Comparison of ENCODE assay signal across 8 cellular contexts in genomic region chrX:100928660-100929613, GRCh38. TPM values are rescaled to one million over a fixed set of nuclear protein-coding genes. Genes with fewer than 3 reads are reported as not detected.
DNase-seq lines count a peak whose midpoint lies in the region; ATAC-seq and TF ChIP-seq lines count a peak whose summit lies in the region.

Gene XKRX (minus strand): TSS chrX:100928917. CDS start chrX:100928304, 613 bp downstream.

- H3K27me3 ChIP-seq in right atrium auricular region, result no peaks in the 10 kb centered on the region
- no peaks in the 10 kb centered on the region for H3K27me3 ChIP-seq in SK-N-SH (ENCODE audit: insufficient read depth)
- no peaks in the 10 kb centered on the region for H3K27me3 ChIP-seq in body of pancreas

- no peaks in the 10 kb centered on the region for H4K20me1 ChIP-seq in SK-N-SH (ENCODE audit: insufficient read depth)

- no peaks in the 10 kb centered on the region for H3K9me3 ChIP-seq in right atrium auricular region
- no peaks in the 10 kb centered on the region for H3K9me3 ChIP-seq in SK-N-SH
- H3K9me3 ChIP-seq in body of pancreas, result no peaks in the 10 kb centered on the region

- H3K4me3 ChIP-seq in right atrium auricular region, result peak within 1 kb of the TSS in 1 of 2 donors; percentile 37
- H3K4me3 ChIP-seq in SK-N-SH (ENCODE audit: low read depth in 2 of 2, low read length in 1 of 2), result peak within 1 kb of the TSS in 1 of 2 experiments; percentile 38; a peak in 2 of 4 replicates
- H3K4me3 ChIP-seq in body of pancreas, result no peak within 1 kb of the TSS

- no peaks in the 10 kb centered on the region for H3K9me2 ChIP-seq in SK-N-SH

- TF ChIP-seq EP300 in SK-N-SH (IDR thresholded peaks at IDR 0.05; ENCODE audit: borderline replicate concordance in 1 of 2, low read depth in 1 of 2, low read length in 1 of 2), result no peak

- no peaks in the 10 kb centered on the region for H3K36me3 ChIP-seq in right atrium auricular region
- H3K36me3 ChIP-seq in SK-N-SH (replicated peaks in 1 of 2; ENCODE audit: control insufficient read depth in 1 of 2, insufficient read depth in 2 of 2, low read length in 1 of 2), result no peaks in the 10 kb centered on the region
- H3K36me3 ChIP-seq in body of pancreas (replicated peaks in 1 of 2; ENCODE audit: insufficient read depth in 1 of 2, low read depth in 2 of 2), result no peaks in the 10 kb centered on the region

- no peak within 1 kb of the TSS for H2AFZ ChIP-seq in SK-N-SH (ENCODE audit: low read depth)

- 6% methylated on average over 36 of the region's 51 CpGs for WGBS in SK-N-SH (ENCODE audit: low lambda C conversion rate)
- WGBS in body of pancreas, 2 donors, result 0% methylated on average over 31 of the region's 51 CpGs; no CpG with 5 or more reads in 1 of the 2 donors

- no peak within 1 kb of the TSS for H3K9ac ChIP-seq in SK-N-SH

- H3K4me1 ChIP-seq in right atrium auricular region (peaks cover 0 to 10% of the 10 kb centered on the region in 2 donors), SK-N-SH (ENCODE audit: control insufficient read depth in 1 of 2, insufficient read depth in 2 of 2, low read depth in 1 of 2, low read length in 1 of 2) (peaks cover 0 to 2% of the 10 kb centered on the region in 2 experiments; a peak in 1 of 4 replicates), body of pancreas (peaks cover 13% of the 10 kb centered on the region)

- peak; percentile 50 for DNase-seq in Right ventricle myocardium superior
- DNase-seq in right atrium auricular region (ENCODE audit: low spot score), result no peak
- peak; percentile 53 for DNase-seq in SK-N-SH
- DNase-seq in body of pancreas, result peak; percentile 13 to 56 (median 25)
- DNase-seq in left colon, result peak; percentile 73 to 76
- DNase-seq in stimulated activated CD4-positive, alpha-beta T cell treated with anti-CD3 and anti-CD28 coated beads, TNF-alpha, amount 100 ng/mL, for 1 hour (ENCODE audit: low read depth in 3 of 3, low spot score in 1 of 3), result peak in 2 of 3 donors; percentile 2 to 5
- no peak for DNase-seq in NCI-H446 treated with DMSO at 0.1 percent for 48 hours (lab: John Stamatoyannopoulos, UW)

- H3K27ac ChIP-seq in right atrium auricular region (no peak within 1 kb of the TSS), SK-N-SH (ENCODE audit: low read depth in 2 of 2, low read length in 1 of 2) (no peak within 1 kb of the TSS), body of pancreas (no peak within 1 kb of the TSS)

- ATAC-seq in Right ventricle myocardium superior (ENCODE audit: poor library complexity), result no peak
- peak; percentile 64 for ATAC-seq in HG03432 (IDR thresholded peaks at IDR 0.05; ENCODE audit: unreplicated experiment)
- no peak for ATAC-seq in body of pancreas
- ATAC-seq in left colon, result peak; percentile 89

- H3K79me2 ChIP-seq in SK-N-SH (ENCODE audit: insufficient read depth), result no peaks in the 10 kb centered on the region

- H3K4me2 ChIP-seq in SK-N-SH, result peak within 1 kb of the TSS; percentile 66

- TF ChIP-seq RAD21 in SK-N-SH (IDR thresholded peaks at IDR 0.05; ENCODE audit: low read length), result no peak

- no peaks in the 10 kb centered on the region for H3F3A ChIP-seq in SK-N-SH (replicated peaks; ENCODE audit: insufficient read depth)

- CTCF ChIA-PET in SK-N-SH (lab: Yijun Ruan, JAX), result no interaction called here

- POLR2A ChIA-PET in SK-N-SH (lab: Yijun Ruan, JAX), result no interaction called here

- no peak for TF ChIP-seq POLR2A in body of pancreas (IDR thresholded peaks at IDR 0.05)

- no peak for TF ChIP-seq CTCF in right atrium auricular region (IDR thresholded peaks at IDR 0.05)
- no peak for TF ChIP-seq CTCF in SK-N-SH (IDR thresholded peaks at IDR 0.05)
- no peak for TF ChIP-seq CTCF in body of pancreas (IDR thresholded peaks at IDR 0.05)

- intact Hi-C loops in Right ventricle myocardium superior (cut with DNase I), result no loop called here
- intact Hi-C loops in body of pancreas (cut with DNase I), result no loop called here
- intact Hi-C loops in left colon (cut with DNase I, micrococcal nuclease), result no loop called here

TF ChIP-seq in SK-N-SH, 30 proteins besides CTCF, POLR2A, EP300 and RAD21 (continues in another document):
- TF ChIP-seq REST (IDR thresholded peaks at IDR 0.05; ENCODE audit: low read depth, low read length) (no peak), TAF1 (IDR thresholded peaks at IDR 0.05; ENCODE audit: borderline replicate concordance, low read depth, low read length) (no peak), FOSL2 (IDR thresholded peaks at IDR 0.05; ENCODE audit: borderline replicate concordance, low read depth) (no peak), CHD2 (IDR thresholded peaks at IDR 0.05; ENCODE audit: low read length, partially characterized antibody) (no peak), NRF1 (IDR thresholded peaks at IDR 0.05; ENCODE audit: low read depth, low read length) (no peak), RXRA (IDR thresholded peaks at IDR 0.05; ENCODE audit: borderline replicate concordance, low read depth) (no peak), USF1 (IDR thresholded peaks at IDR 0.05; ENCODE audit: borderline replicate concordance, low read depth) (no peak), SMC3 (IDR thresholded peaks at IDR 0.05; ENCODE audit: low read depth, low read length) (no peak), YY1 (IDR thresholded peaks at IDR 0.05; ENCODE audit: low read depth) (no peak), RCOR1 (IDR thresholded peaks at IDR 0.05; ENCODE audit: low read length) (no peak), POLR2AphosphoS5 (IDR thresholded peaks at IDR 0.05; ENCODE audit: low read depth, low read length) (no peak), ELF1 (IDR thresholded peaks at IDR 0.05) (no peak), MEF2A (IDR thresholded peaks at IDR 0.05; ENCODE audit: borderline replicate concordance, low read depth) (no peak), USF2 (IDR thresholded peaks at IDR 0.05; ENCODE audit: borderline replicate concordance, low read depth, low read length) (no peak), PBX3 (IDR thresholded peaks at IDR 0.05) (no peak)

RNA-seq across cellular contexts. Expression of gene XKRX, which starts in this region (rescaled TPM):
- not detected for total RNA-seq in Right ventricle myocardium superior
- under 1 TPM in 1 of 2 donors, not detected in 1; 0.28 TPM for total RNA-seq in right atrium auricular region
- polyA plus RNA-seq in SK-N-SH (2012; rRNA removed), result not detected in 2 replicates
- not detected in 2 replicates for polyA plus RNA-seq in SK-N-SH (2012; cell fraction: cytosol; rRNA removed)
- polyA plus RNA-seq in SK-N-SH (2012; cell fraction: nucleus; rRNA removed), result 0.02 and 0.05 TPM in 2 replicates
- total RNA-seq in body of pancreas, result not detected
- 1 to 10 TPM; 2.1 to 2.3 TPM for total RNA-seq in left colon

Comparison
In these comparisons a context has a peak if more than half of its experiments do, and no peak if none do; other contexts are left out.
1. Peak in DNase-seq in Right ventricle myocardium superior; RNA of the gene not detected or under 1 TPM.
2. Peak in DNase-seq and H3K4me2 ChIP-seq in SK-N-SH; RNA of the gene not detected or under 1 TPM.
3. Peak in DNase-seq in body of pancreas; RNA of the gene not detected or under 1 TPM.
4. ATAC-seq: peak in HG03432 (single experiment) and left colon (single experiment); none in Right ventricle myocardium superior (single experiment) and body of pancreas (single experiment).
5. DNase-seq: peak in left colon (2 of 2) and stimulated activated CD4-positive, alpha-beta T cell treated with anti-CD3 and anti-CD28 coated beads, TNF-alpha, amount 100 ng/mL, for 1 hour (2 of 3); none in right atrium auricular region (single experiment) and NCI-H446 treated with DMSO at 0.1 percent for 48 hours (single experiment).